8 cellular contexts compared by ENCODE assay signal in genomic region chr22:26679003-26679629, GRCh38. TPM values are rescaled to one million over a fixed set of nuclear protein-coding genes. Genes with fewer than 3 reads are reported as not detected.
DNase-seq lines count a peak whose midpoint lies in the region; ATAC-seq, FAIRE-seq and TF ChIP-seq lines count a peak whose summit lies in the region.

No MANE protein-coding gene starts in this region.

- H3K79me2 ChIP-seq in DOHH2 (ENCODE audit: control insufficient read depth, low read length), result peaks cover 23% of the 10 kb centered on the region
- H3K79me2 ChIP-seq in osteoblast (ENCODE audit: insufficient read depth, low read length), result peaks cover 26% of the 10 kb centered on the region

- H4K20me1 ChIP-seq in DOHH2 (ENCODE audit: control insufficient read depth, insufficient read depth, low read depth, low read length), result peaks cover 6% of the 10 kb centered on the region; the same call in 1 of the 2 replicates
- peaks cover 3% of the 10 kb centered on the region for H4K20me1 ChIP-seq in osteoblast (ENCODE audit: insufficient read depth, low read length)

- peak; percentile 93 for FAIRE-seq in urothelium cell line (lab: Jason Lieb, UNC)

- H2AFZ ChIP-seq in osteoblast (ENCODE audit: low read length), result no peak overlapping the region

- TF ChIP-seq RAD21 in Ishikawa (IDR thresholded peaks at IDR 0.05; ENCODE audit: low read depth), result peak; percentile 80

- H3K4me1 ChIP-seq in DOHH2 (ENCODE audit: control insufficient read depth, low read length) (peaks cover 17% of the 10 kb centered on the region), foreskin keratinocyte (peaks cover 7% of the 10 kb centered on the region), osteoblast (ENCODE audit: insufficient read depth, low read length) (peaks cover 15% of the 10 kb centered on the region)

- TF ChIP-seq EP300 in Ishikawa (IDR thresholded peaks at IDR 0.05; ENCODE audit: borderline replicate concordance), result no peak

- H3K4me3 ChIP-seq in DOHH2 (ENCODE audit: low read length) (no peak overlapping the region), osteoblast (ENCODE audit: insufficient read depth, low read length) (no peak overlapping the region)

- H3K27ac ChIP-seq in DOHH2 (ENCODE audit: low read depth, low read length) (no peak overlapping the region), foreskin keratinocyte (no peak overlapping the region), osteoblast (ENCODE audit: low read depth, low read length) (no peak overlapping the region)

- peak; percentile 26 for DNase-seq in SHP77 treated with DMSO at 0.1 percent for 48 hours (lab: John Stamatoyannopoulos, UW)
- DNase-seq in activated effector memory CD4-positive, alpha-beta T cell treated with Interleukin-2 at 50 U/mL for 16 hours, result peak; percentile 52
- peak in 1 of 2 donors; percentile 39 for DNase-seq in foreskin keratinocyte
- peak; percentile 92 for DNase-seq in osteoblast (ENCODE audit: insufficient read length, low spot score, missing footprints)
- DNase-seq in urothelium cell line (ENCODE audit: low spot score), result peak; percentile 95

- H3K9me3 ChIP-seq in DOHH2 (ENCODE audit: control insufficient read depth, insufficient read depth, low read length) (no peaks in the 10 kb centered on the region), osteoblast (ENCODE audit: low read depth, low read length) (peaks cover 4% of the 10 kb centered on the region)

- no peaks in the 10 kb centered on the region for H3K27me3 ChIP-seq in DOHH2 (ENCODE audit: control insufficient read depth, low read length)
- H3K27me3 ChIP-seq in foreskin keratinocyte, result no peaks in the 10 kb centered on the region
- H3K27me3 ChIP-seq in osteoblast (ENCODE audit: insufficient read depth, low read length), result no peaks in the 10 kb centered on the region

- H3K36me3 ChIP-seq in DOHH2 (ENCODE audit: control insufficient read depth, low read length) (peaks cover 13% of the 10 kb centered on the region), osteoblast (ENCODE audit: insufficient read depth, low read length) (no peaks in the 10 kb centered on the region)

- ATAC-seq in foreskin keratinocyte (peak; percentile 69), GM18519 (IDR thresholded peaks at IDR 0.05; ENCODE audit: low FRiP score, unreplicated experiment) (no peak)

- TF ChIP-seq CTCF in DOHH2 (IDR thresholded peaks at IDR 0.05; ENCODE audit: low read depth, low read length, poor library complexity, severe bottlenecking) (peak; percentile 89), foreskin keratinocyte (conservative IDR thresholded peaks at IDR 0.05) (peak; percentile 87), osteoblast (IDR thresholded peaks at IDR 0.05; ENCODE audit: extremely low read depth, low read depth, low read length) (peak; percentile 95)

- no peak overlapping the region for H3K4me2 ChIP-seq in DOHH2 (ENCODE audit: low read length)
- H3K4me2 ChIP-seq in osteoblast (ENCODE audit: insufficient read depth, low read length), result no peak overlapping the region

- H3F3A ChIP-seq in DOHH2 (ENCODE audit: control insufficient read depth, insufficient read depth), result peaks cover 9% of the 10 kb centered on the region

- H3K9me2 ChIP-seq in DOHH2 (replicated peaks; ENCODE audit: control insufficient read depth, low read length), result no peaks in the 10 kb centered on the region

TF ChIP-seq in Ishikawa, 13 proteins besides CTCF, POLR2A, EP300 and RAD21:
- TF ChIP-seq FOXM1 (IDR thresholded peaks at IDR 0.05; ENCODE audit: borderline replicate concordance, low read depth) (no peak), USF1 (IDR thresholded peaks at IDR 0.05) (no peak), ZBTB7A (IDR thresholded peaks at IDR 0.05; ENCODE audit: low read depth) (no peak), CREB1 (IDR thresholded peaks at IDR 0.05; ENCODE audit: low read depth) (no peak), NFIC (IDR thresholded peaks at IDR 0.05) (no peak), MAX (IDR thresholded peaks at IDR 0.05) (no peak), TCF12 (IDR thresholded peaks at IDR 0.05; ENCODE audit: low read depth) (no peak), EGR1 (IDR thresholded peaks at IDR 0.05) (no peak), REST (IDR thresholded peaks at IDR 0.05; ENCODE audit: low read depth) (no peak)

RNA-seq across cellular contexts. Expression of gene MIAT, which starts 21.7 kb away (rescaled TPM):
- total RNA-seq in foreskin keratinocyte, result 0.28 and 0.37 TPM in 2 replicates
- 0.02 and 0.04 TPM in 2 replicates for polyA plus RNA-seq in foreskin keratinocyte
- 1.8 TPM in 2 replicates for total RNA-seq in osteoblast

RNA-seq across cellular contexts. Expression of gene CRYBA4, which starts 57.4 kb away (rescaled TPM):
- total RNA-seq in foreskin keratinocyte (not detected in 2 replicates), osteoblast (not detected in 2 replicates)
- polyA plus RNA-seq in foreskin keratinocyte, result not detected in 2 replicates
